8 cellular contexts compared by ENCODE assay signal in the genomic region with DNA sequence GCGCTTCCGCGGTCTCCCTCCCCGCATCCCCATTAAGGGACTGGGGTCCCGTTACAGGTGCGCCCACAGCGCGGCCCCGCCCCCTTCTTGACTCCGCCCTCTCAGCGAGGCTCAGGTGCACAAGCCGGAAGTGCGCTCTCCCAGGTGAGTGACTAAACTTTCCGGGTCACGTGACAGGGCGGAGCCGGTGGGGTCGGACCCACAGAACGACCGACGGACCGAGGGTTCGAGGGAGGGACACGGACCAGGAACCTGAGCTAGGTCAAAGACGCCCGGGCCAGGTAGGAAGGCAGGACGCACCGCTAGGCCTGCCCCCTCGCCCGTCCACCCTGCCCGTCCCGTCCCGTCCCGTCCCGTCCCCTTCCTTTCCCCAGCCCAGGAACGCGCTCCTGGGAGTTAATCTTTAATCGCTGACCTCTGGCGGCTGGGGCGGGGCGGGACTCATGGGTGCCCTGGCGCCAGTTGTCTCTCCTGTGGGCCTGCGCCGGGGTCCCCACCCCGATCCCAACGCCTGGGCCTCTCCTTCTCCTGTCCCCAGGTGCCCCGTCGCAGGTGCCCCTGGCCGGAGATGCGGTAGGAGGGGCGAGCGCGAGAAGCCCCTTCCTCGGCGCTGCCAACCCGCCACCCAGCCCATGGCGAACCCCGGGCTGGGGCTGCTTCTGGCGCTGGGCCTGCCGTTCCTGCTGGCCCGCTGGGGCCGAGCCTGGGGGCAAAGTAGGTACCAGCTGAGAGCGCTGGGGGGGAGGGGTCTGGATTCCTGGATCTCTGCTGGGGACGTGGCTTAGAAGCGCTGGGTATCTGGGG. TPM values are rescaled to one million over a fixed set of nuclear protein-coding genes. Genes with fewer than 3 reads are reported as not detected.
DNase-seq lines count a peak whose midpoint lies in the region; ATAC-seq and TF ChIP-seq lines count a peak whose summit lies in the region.

A gene with protein sequence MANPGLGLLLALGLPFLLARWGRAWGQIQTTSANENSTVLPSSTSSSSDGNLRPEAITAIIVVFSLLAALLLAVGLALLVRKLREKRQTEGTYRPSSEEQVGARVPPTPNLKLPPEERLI (plus strand): TSS at position 202 of the 804 bp plus-strand sequence. CDS start 431 bp downstream, at position 633.

- H3K27ac ChIP-seq in iPS-20b (ENCODE audit: low read length): no peak within 1 kb of the TSS

- no peak for TF ChIP-seq CTCF in foreskin fibroblast (IDR thresholded peaks at IDR 0.05; ENCODE audit: low read depth, low read length)

- peak within 1 kb of the TSS; percentile 74; the same call in 1 of the 2 replicates for H3K9ac ChIP-seq in iPS-20b (ENCODE audit: low read depth, low read length)

- no peaks in the 10 kb centered on the region for H3K36me3 ChIP-seq in iPS-20b (ENCODE audit: insufficient read depth, low read depth, low read length)

- H3K4me1 ChIP-seq in iPS-20b (ENCODE audit: insufficient read depth, low read length): peaks cover 6% of the 10 kb centered on the region; the same call in 1 of the 2 replicates

- H3K4me1 Mint-ChIP-seq in activated CD4-positive, alpha-beta T cell treated with anti-CD3 and anti-CD28 coated beads, Interleukin-2, amount 10 ng/mL, durations not matched to agents 7 days and 5 days: peaks cover 20% of the 10 kb centered on the region
- peaks cover 31% of the 10 kb centered on the region for H3K4me1 Mint-ChIP-seq in stimulated activated effector memory CD8-positive, alpha-beta T cell treated with anti-CD3 and anti-CD28 coated beads, Interleukin-12 subunit alpha, Interleukin-12 subunit beta, amount 100 ng/mL, for 72 hours

- H3K9me3 ChIP-seq in iPS-20b (ENCODE audit: insufficient read depth, low read depth, low read length): no peaks in the 10 kb centered on the region

- H3K36me3 Mint-ChIP-seq in activated CD4-positive, alpha-beta T cell treated with anti-CD3 and anti-CD28 coated beads, Interleukin-2, amount 10 ng/mL, durations not matched to agents 7 days and 5 days (ENCODE audit: low read depth): peaks cover 12% of the 10 kb centered on the region
- peaks cover 25% of the 10 kb centered on the region for H3K36me3 Mint-ChIP-seq in stimulated activated effector memory CD8-positive, alpha-beta T cell treated with anti-CD3 and anti-CD28 coated beads, Interleukin-12 subunit alpha, Interleukin-12 subunit beta, amount 100 ng/mL, for 72 hours

- H3K9me3 Mint-ChIP-seq in activated CD4-positive, alpha-beta T cell treated with anti-CD3 and anti-CD28 coated beads, Interleukin-2, amount 10 ng/mL, durations not matched to agents 7 days and 5 days: no peaks in the 10 kb centered on the region
- no peaks in the 10 kb centered on the region for H3K9me3 Mint-ChIP-seq in stimulated activated effector memory CD8-positive, alpha-beta T cell treated with anti-CD3 and anti-CD28 coated beads, Interleukin-12 subunit alpha, Interleukin-12 subunit beta, amount 100 ng/mL, for 72 hours

- ATAC-seq in stimulated activated effector memory CD8-positive, alpha-beta T cell treated with anti-CD3 and anti-CD28 coated beads, Interleukin-12 subunit alpha, Interleukin-12 subunit beta, amount 100 ng/mL, for 72 hours: no peak
- ATAC-seq in GM21619 (IDR thresholded peaks at IDR 0.05; ENCODE audit: unreplicated experiment) (no peak), HG02884 (IDR thresholded peaks at IDR 0.05; ENCODE audit: unreplicated experiment) (no peak)

- H3K4me3 Mint-ChIP-seq in activated CD4-positive, alpha-beta T cell treated with anti-CD3 and anti-CD28 coated beads, Interleukin-2, amount 10 ng/mL, durations not matched to agents 7 days and 5 days: no peak within 1 kb of the TSS
- H3K4me3 Mint-ChIP-seq in stimulated activated effector memory CD8-positive, alpha-beta T cell treated with anti-CD3 and anti-CD28 coated beads, Interleukin-12 subunit alpha, Interleukin-12 subunit beta, amount 100 ng/mL, for 72 hours: peak within 1 kb of the TSS; percentile 39

- DNase-seq in LoVo (ENCODE audit: low spot score): peak; percentile 88
- peak; percentile 35 for DNase-seq in activated CD4-positive, alpha-beta T cell treated with anti-CD3 and anti-CD28 coated beads, Interleukin-2, amount 10 ng/mL, durations not matched to agents 7 days and 5 days
- no peak for DNase-seq in stimulated activated effector memory CD8-positive, alpha-beta T cell treated with anti-CD3 and anti-CD28 coated beads, Interleukin-12 subunit alpha, Interleukin-12 subunit beta, amount 100 ng/mL, for 72 hours (ENCODE audit: low spot score in 2 of 2)
- DNase-seq in foreskin fibroblast: no peak
- DNase-seq in OCI-M2 (lab: John Stamatoyannopoulos, UW; ENCODE audit: unreplicated experiment): no peak

- POLR2A ChIA-PET in activated CD4-positive, alpha-beta T cell treated with anti-CD3 and anti-CD28 coated beads, Interleukin-2, amount 10 ng/mL, durations not matched to agents 7 days and 5 days (lab: Charles Lee): no interaction called here

- H3K27me3 ChIP-seq in iPS-20b (ENCODE audit: insufficient read depth, low read length): peaks cover 33% of the 10 kb centered on the region

- H3K4me3 ChIP-seq in iPS-20b (ENCODE audit: low read length): peak within 1 kb of the TSS; percentile 79
- no peak within 1 kb of the TSS for H3K4me3 ChIP-seq in foreskin fibroblast (ENCODE audit: low read depth in 1 of 2, low read length in 2 of 2)

- no peak within 1 kb of the TSS for H3K27ac Mint-ChIP-seq in activated CD4-positive, alpha-beta T cell treated with anti-CD3 and anti-CD28 coated beads, Interleukin-2, amount 10 ng/mL, durations not matched to agents 7 days and 5 days
- H3K27ac Mint-ChIP-seq in stimulated activated effector memory CD8-positive, alpha-beta T cell treated with anti-CD3 and anti-CD28 coated beads, Interleukin-12 subunit alpha, Interleukin-12 subunit beta, amount 100 ng/mL, for 72 hours: peak within 1 kb of the TSS; percentile 53

- H3K27me3 Mint-ChIP-seq in activated CD4-positive, alpha-beta T cell treated with anti-CD3 and anti-CD28 coated beads, Interleukin-2, amount 10 ng/mL, durations not matched to agents 7 days and 5 days: no peaks in the 10 kb centered on the region

- CTCF ChIA-PET in activated CD4-positive, alpha-beta T cell treated with anti-CD3 and anti-CD28 coated beads, Interleukin-2, amount 10 ng/mL, durations not matched to agents 7 days and 5 days (lab: Charles Lee): no interaction called here

RNA-seq across cellular contexts. Expression of the gene that starts here (rescaled TPM):
- total RNA-seq in activated CD4-positive, alpha-beta T cell treated with anti-CD3 and anti-CD28 coated beads, Interleukin-2, amount 10 ng/mL, durations not matched to agents 7 days and 5 days: under 1 TPM; 0.33 to 0.64 TPM

Comparison
In these comparisons a context has a peak if more than half of its experiments do, and no peak if none do; other contexts are left out.
1. Peak in DNase-seq in activated CD4-positive, alpha-beta T cell treated with anti-CD3 and anti-CD28 coated beads, Interleukin-2, amount 10 ng/mL, durations not matched to agents 7 days and 5 days; RNA of the gene not detected or under 1 TPM.